ENCODE assay signal across 1 cellular context in genomic region chrX:133587071-133587470, GRCh38.
TF ChIP-seq lines count a peak whose summit lies in the region.

No MANE protein-coding gene starts in this region.

TF ChIP-seq in HepG2, 621 proteins besides CTCF, POLR2A, EP300 and RAD21 (continued from another document):
- TF ChIP-seq PRDM4 (CRISPR knock-in tag; IDR thresholded peaks at IDR 0.05; ENCODE audit: borderline replicate concordance) (no peak), BCL3 (CRISPR knock-in tag; IDR thresholded peaks at IDR 0.05) (no peak), ZNF317 (CRISPR knock-in tag; IDR thresholded peaks at IDR 0.05) (no peak)
